In genomic region chr19:38230506-38231133, GRCh38 we compare ENCODE assay signal across 11 cellular contexts. TPM values are rescaled to one million over a fixed set of nuclear protein-coding genes. Genes with fewer than 3 reads are reported as not detected.
"Had no signal": no experiment of that assay in that cellular context is flagged by ENCODE, and none has a peak within 500 bp of the region (broad histone marks: within the 10 kb centered on the region; RNA-seq: fewer than 3 reads in every experiment).

No MANE protein-coding gene starts in this region.

RNA-seq across cellular contexts. Expression of gene DPF1, which starts 6.6 kb away (rescaled TPM):
- total RNA-seq: naive thymus-derived CD8-positive, alpha-beta T cell; psoas muscle; right lobe of liver; sigmoid colon; stomach; subcutaneous adipose tissue; thyroid gland; tibial nerve; ureter; vagina had no signal
- polyA plus RNA-seq: naive thymus-derived CD8-positive, alpha-beta T cell had no signal

RNA-seq across cellular contexts. Expression of gene PPP1R14A, which starts 25.6 kb away (rescaled TPM):
- total RNA-seq: natural killer cell treated with Interleukin-12 subunit alpha and Interleukin-12 subunit beta and Interleukin-15 and Interleukin-18, amount 100 ng/mL, for 72 hours had no signal
- polyA plus RNA-seq: naive thymus-derived CD8-positive, alpha-beta T cell had no signal
